ENCODE assay signal across 1 cellular context in the genomic region with DNA sequence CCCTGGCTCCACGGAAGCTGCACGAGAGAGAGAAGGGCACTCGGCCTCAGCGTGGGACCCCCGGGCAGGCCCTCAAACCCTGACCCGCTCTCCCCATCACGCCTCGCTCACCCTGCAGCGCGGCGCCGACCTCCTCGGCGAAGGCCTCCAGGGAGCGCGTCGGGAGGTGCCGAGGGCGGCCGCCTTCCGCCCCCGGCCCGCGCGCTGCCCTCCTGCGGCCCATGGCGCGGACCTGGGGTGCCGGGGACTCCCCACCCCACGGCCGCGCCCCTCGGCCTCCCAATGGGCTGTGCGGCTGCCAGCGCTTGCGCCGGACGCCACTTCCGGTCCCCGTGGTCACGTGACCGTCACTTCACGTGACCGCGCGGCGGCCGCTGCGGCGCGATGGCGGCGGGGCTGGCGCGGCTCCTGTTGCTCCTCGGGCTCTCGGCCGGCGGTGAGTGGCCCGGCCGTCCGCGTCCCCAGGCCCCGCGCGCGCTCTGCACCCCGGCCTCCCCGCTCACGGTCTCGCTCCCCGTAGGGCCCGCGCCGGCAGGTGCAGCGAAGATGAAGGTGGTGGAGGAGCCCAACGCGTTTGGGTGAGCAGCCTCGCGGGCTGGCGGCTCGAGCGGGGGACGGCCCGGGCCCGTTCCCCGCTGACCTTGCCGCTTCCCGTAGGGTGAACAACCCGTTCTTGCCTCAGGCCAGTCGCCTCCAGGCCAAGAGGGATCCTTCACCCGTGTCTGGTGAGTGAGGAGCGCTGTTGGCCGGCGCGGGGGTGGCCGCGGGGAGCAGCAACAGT.
A peak's percentile ranks its signal among the peaks of the same experiment; 100 is the strongest.
TF ChIP-seq lines count a peak whose summit lies in the region.

A gene (plus strand): TSS at position 350 of the 781 bp plus-strand sequence. CDS start 35 bp downstream, at position 385.
A gene (minus strand): TSS at position 297 of the 781 bp plus-strand sequence. CDS start 74 bp downstream, at position 223.

TF ChIP-seq in HepG2, 621 proteins besides CTCF, POLR2A, EP300 and RAD21 (continued from another document and continues in another):
- TF ChIP-seq, protein P1, sequence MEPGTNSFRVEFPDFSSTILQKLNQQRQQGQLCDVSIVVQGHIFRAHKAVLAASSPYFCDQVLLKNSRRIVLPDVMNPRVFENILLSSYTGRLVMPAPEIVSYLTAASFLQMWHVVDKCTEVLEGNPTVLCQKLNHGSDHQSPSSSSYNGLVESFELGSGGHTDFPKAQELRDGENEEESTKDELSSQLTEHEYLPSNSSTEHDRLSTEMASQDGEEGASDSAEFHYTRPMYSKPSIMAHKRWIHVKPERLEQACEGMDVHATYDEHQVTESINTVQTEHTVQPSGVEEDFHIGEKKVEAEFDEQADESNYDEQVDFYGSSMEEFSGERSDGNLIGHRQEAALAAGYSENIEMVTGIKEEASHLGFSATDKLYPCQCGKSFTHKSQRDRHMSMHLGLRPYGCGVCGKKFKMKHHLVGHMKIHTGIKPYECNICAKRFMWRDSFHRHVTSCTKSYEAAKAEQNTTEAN (CRISPR knock-in tag; conservative IDR thresholded peaks at IDR 0.05) = peak; percentile 58; the same call in 1 of the 2 replicates
- peak; percentile 93 for TF ChIP-seq THAP11 (CRISPR knock-in tag; IDR thresholded peaks at IDR 0.05)
- TF ChIP-seq CENPT (CRISPR knock-in tag; IDR thresholded peaks at IDR 0.05; ENCODE audit: low read depth) = no peak; the same call in 1 of the 2 replicates
- no peak for TF ChIP-seq LCORL (IDR thresholded peaks at IDR 0.05)
- TF ChIP-seq LCORL (CRISPR knock-in tag; IDR thresholded peaks at IDR 0.05) = no peak; the same call in 1 of the 2 replicates
- no peak for TF ChIP-seq ZNF672 (CRISPR knock-in tag; IDR thresholded peaks at IDR 0.05)
- TF ChIP-seq ZNF333 (CRISPR knock-in tag; IDR thresholded peaks at IDR 0.05; ENCODE audit: borderline replicate concordance) = no peak; the same call in 1 of the 2 replicates
- TF ChIP-seq, protein P2, sequence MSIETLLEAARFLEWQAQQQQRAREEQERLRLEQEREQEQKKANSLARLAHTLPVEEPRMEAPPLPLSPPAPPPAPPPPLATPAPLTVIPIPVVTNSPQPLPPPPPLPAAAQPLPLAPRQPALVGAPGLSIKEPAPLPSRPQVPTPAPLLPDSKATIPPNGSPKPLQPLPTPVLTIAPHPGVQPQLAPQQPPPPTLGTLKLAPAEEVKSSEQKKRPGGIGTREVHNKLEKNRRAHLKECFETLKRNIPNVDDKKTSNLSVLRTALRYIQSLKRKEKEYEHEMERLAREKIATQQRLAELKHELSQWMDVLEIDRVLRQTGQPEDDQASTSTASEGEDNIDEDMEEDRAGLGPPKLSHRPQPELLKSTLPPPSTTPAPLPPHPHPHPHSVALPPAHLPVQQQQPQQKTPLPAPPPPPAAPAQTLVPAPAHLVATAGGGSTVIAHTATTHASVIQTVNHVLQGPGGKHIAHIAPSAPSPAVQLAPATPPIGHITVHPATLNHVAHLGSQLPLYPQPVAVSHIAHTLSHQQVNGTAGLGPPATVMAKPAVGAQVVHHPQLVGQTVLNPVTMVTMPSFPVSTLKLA (IDR thresholded peaks at IDR 0.05) = 0 out of 2 replicates have a peak, but pooled peaks have one; percentile 16
- TF ChIP-seq ZFAT (CRISPR knock-in tag; conservative IDR thresholded peaks at IDR 0.05) = no peak; the same call in 1 of the 2 replicates
- peak; percentile 6; the same call in 1 of the 2 replicates for TF ChIP-seq HOXA5 (CRISPR knock-in tag; IDR thresholded peaks at IDR 0.05)
- TF ChIP-seq, protein P3, sequence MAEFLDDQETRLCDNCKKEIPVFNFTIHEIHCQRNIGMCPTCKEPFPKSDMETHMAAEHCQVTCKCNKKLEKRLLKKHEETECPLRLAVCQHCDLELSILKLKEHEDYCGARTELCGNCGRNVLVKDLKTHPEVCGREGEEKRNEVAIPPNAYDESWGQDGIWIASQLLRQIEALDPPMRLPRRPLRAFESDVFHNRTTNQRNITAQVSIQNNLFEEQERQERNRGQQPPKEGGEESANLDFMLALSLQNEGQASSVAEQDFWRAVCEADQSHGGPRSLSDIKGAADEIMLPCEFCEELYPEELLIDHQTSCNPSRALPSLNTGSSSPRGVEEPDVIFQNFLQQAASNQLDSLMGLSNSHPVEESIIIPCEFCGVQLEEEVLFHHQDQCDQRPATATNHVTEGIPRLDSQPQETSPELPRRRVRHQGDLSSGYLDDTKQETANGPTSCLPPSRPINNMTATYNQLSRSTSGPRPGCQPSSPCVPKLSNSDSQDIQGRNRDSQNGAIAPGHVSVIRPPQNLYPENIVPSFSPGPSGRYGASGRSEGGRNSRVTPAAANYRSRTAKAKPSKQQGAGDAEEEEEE (CRISPR knock-in tag; IDR thresholded peaks at IDR 0.05; ENCODE audit: borderline replicate concordance) = no peak
- no peak for TF ChIP-seq ZNF350 (CRISPR knock-in tag; IDR thresholded peaks at IDR 0.05; ENCODE audit: borderline replicate concordance, low read depth)
- peak; percentile 40; the same call in 1 of the 2 replicates for TF ChIP-seq FOXO1 (CRISPR knock-in tag; IDR thresholded peaks at IDR 0.05)
- no peak for TF ChIP-seq ZNF337 (CRISPR knock-in tag; IDR thresholded peaks at IDR 0.05; ENCODE audit: borderline replicate concordance, low read depth)
- no peak; the same call in 1 of the 2 replicates for TF ChIP-seq ZNF543 (CRISPR knock-in tag; IDR thresholded peaks at IDR 0.05)
- no peak for TF ChIP-seq TRIM24 (CRISPR knock-in tag; IDR thresholded peaks at IDR 0.05)
- TF ChIP-seq, protein P4, sequence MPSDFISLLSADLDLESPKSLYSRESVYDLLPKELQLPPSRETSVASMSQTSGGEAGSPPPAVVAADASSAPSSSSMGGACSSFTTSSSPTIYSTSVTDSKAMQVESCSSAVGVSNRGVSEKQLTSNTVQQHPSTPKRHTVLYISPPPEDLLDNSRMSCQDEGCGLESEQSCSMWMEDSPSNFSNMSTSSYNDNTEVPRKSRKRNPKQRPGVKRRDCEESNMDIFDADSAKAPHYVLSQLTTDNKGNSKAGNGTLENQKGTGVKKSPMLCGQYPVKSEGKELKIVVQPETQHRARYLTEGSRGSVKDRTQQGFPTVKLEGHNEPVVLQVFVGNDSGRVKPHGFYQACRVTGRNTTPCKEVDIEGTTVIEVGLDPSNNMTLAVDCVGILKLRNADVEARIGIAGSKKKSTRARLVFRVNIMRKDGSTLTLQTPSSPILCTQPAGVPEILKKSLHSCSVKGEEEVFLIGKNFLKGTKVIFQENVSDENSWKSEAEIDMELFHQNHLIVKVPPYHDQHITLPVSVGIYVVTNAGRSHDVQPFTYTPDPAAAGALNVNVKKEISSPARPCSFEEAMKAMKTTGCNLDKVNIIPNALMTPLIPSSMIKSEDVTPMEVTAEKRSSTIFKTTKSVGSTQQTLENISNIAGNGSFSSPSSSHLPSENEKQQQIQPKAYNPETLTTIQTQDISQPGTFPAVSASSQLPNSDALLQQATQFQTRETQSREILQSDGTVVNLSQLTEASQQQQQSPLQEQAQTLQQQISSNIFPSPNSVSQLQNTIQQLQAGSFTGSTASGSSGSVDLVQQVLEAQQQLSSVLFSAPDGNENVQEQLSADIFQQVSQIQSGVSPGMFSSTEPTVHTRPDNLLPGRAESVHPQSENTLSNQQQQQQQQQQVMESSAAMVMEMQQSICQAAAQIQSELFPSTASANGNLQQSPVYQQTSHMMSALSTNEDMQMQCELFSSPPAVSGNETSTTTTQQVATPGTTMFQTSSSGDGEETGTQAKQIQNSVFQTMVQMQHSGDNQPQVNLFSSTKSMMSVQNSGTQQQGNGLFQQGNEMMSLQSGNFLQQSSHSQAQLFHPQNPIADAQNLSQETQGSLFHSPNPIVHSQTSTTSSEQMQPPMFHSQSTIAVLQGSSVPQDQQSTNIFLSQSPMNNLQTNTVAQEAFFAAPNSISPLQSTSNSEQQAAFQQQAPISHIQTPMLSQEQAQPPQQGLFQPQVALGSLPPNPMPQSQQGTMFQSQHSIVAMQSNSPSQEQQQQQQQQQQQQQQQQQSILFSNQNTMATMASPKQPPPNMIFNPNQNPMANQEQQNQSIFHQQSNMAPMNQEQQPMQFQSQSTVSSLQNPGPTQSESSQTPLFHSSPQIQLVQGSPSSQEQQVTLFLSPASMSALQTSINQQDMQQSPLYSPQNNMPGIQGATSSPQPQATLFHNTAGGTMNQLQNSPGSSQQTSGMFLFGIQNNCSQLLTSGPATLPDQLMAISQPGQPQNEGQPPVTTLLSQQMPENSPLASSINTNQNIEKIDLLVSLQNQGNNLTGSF (CRISPR knock-in tag; IDR thresholded peaks at IDR 0.05) = peak; percentile 84; the same call in 1 of the 2 replicates
- TF ChIP-seq CCAR2 (optimal IDR thresholded peaks at IDR 0.05; ENCODE audit: low read depth, low read length) = no peak
- TF ChIP-seq, protein P5, sequence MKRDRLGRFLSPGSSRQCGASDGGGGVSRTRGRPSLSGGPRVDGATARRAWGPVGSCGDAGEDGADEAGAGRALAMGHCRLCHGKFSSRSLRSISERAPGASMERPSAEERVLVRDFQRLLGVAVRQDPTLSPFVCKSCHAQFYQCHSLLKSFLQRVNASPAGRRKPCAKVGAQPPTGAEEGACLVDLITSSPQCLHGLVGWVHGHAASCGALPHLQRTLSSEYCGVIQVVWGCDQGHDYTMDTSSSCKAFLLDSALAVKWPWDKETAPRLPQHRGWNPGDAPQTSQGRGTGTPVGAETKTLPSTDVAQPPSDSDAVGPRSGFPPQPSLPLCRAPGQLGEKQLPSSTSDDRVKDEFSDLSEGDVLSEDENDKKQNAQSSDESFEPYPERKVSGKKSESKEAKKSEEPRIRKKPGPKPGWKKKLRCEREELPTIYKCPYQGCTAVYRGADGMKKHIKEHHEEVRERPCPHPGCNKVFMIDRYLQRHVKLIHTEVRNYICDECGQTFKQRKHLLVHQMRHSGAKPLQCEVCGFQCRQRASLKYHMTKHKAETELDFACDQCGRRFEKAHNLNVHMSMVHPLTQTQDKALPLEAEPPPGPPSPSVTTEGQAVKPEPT (CRISPR knock-in tag; IDR thresholded peaks at IDR 0.05; ENCODE audit: low read depth) = no peak
- TF ChIP-seq, protein P6, sequence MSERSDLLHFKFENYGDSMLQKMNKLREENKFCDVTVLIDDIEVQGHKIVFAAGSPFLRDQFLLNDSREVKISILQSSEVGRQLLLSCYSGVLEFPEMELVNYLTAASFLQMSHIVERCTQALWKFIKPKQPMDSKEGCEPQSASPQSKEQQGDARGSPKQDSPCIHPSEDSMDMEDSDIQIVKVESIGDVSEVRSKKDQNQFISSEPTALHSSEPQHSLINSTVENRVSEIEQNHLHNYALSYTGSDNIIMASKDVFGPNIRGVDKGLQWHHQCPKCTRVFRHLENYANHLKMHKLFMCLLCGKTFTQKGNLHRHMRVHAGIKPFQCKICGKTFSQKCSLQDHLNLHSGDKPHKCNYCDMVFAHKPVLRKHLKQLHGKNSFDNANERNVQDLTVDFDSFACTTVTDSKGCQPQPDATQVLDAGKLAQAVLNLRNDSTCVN (CRISPR knock-in tag; IDR thresholded peaks at IDR 0.05; ENCODE audit: borderline replicate concordance) = no peak
- no peak for TF ChIP-seq ZNF674 (CRISPR knock-in tag; IDR thresholded peaks at IDR 0.05; ENCODE audit: low read depth)
- no peak for TF ChIP-seq ZNF782 (CRISPR knock-in tag; IDR thresholded peaks at IDR 0.05; ENCODE audit: borderline replicate concordance)
- TF ChIP-seq, protein P7, sequence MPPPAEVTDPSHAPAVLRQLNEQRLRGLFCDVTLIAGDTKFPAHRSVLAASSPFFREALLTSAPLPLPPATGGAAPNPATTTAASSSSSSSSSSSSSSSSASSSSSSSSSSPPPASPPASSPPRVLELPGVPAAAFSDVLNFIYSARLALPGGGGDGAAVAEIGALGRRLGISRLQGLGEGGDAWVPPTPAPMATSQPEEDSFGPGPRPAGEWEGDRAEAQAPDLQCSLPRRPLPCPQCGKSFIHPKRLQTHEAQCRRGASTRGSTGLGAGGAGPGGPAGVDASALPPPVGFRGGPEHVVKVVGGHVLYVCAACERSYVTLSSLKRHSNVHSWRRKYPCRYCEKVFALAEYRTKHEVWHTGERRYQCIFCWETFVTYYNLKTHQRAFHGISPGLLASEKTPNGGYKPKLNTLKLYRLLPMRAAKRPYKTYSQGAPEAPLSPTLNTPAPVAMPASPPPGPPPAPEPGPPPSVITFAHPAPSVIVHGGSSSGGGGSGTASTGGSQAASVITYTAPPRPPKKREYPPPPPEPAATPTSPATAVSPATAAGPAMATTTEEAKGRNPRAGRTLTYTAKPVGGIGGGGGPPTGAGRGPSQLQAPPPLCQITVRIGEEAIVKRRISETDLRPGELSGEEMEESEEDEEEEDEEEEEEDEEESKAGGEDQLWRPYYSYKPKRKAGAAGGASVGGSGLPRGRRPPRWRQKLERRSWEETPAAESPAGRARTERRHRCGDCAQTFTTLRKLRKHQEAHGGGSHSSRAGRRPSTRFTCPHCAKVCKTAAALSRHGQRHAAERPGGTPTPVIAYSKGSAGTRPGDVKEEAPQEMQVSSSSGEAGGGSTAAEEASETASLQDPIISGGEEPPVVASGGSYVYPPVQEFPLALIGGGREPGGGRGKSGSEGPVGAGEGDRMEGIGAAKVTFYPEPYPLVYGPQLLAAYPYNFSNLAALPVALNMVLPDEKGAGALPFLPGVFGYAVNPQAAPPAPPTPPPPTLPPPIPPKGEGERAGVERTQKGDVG (CRISPR knock-in tag; IDR thresholded peaks at IDR 0.05; ENCODE audit: borderline replicate concordance) = no peak
- TF ChIP-seq, protein P8, sequence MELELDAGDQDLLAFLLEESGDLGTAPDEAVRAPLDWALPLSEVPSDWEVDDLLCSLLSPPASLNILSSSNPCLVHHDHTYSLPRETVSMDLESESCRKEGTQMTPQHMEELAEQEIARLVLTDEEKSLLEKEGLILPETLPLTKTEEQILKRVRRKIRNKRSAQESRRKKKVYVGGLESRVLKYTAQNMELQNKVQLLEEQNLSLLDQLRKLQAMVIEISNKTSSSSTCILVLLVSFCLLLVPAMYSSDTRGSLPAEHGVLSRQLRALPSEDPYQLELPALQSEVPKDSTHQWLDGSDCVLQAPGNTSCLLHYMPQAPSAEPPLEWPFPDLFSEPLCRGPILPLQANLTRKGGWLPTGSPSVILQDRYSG (CRISPR knock-in tag; IDR thresholded peaks at IDR 0.05) = no peak
- no peak for TF ChIP-seq ZNF713 (CRISPR knock-in tag; IDR thresholded peaks at IDR 0.05)
- TF ChIP-seq, protein P9, sequence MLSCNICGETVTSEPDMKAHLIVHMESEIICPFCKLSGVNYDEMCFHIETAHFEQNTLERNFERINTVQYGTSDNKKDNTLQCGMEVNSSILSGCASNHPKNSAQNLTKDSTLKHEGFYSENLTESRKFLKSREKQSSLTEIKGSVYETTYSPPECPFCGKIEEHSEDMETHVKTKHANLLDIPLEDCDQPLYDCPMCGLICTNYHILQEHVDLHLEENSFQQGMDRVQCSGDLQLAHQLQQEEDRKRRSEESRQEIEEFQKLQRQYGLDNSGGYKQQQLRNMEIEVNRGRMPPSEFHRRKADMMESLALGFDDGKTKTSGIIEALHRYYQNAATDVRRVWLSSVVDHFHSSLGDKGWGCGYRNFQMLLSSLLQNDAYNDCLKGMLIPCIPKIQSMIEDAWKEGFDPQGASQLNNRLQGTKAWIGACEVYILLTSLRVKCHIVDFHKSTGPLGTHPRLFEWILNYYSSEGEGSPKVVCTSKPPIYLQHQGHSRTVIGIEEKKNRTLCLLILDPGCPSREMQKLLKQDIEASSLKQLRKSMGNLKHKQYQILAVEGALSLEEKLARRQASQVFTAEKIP (CRISPR knock-in tag; IDR thresholded peaks at IDR 0.05; ENCODE audit: borderline replicate concordance) = no peak
- TF ChIP-seq ZNF775 (CRISPR knock-in tag; IDR thresholded peaks at IDR 0.05; ENCODE audit: borderline replicate concordance) = no peak
- TF ChIP-seq POGZ (CRISPR knock-in tag; IDR thresholded peaks at IDR 0.05) = no peak
- no peak for TF ChIP-seq HNRNPUL1 (IDR thresholded peaks at IDR 0.05; ENCODE audit: low read depth, low read length)
- TF ChIP-seq ZNF274 (CRISPR knock-in tag; IDR thresholded peaks at IDR 0.05) = no peak
- peak; percentile 80; the same call in 1 of the 2 replicates for TF ChIP-seq HES4 (CRISPR knock-in tag; IDR thresholded peaks at IDR 0.05; ENCODE audit: borderline replicate concordance)
- TF ChIP-seq PHB2 (IDR thresholded peaks at IDR 0.05; ENCODE audit: partially characterized antibody) = no peak
- no peak for TF ChIP-seq ZNF225 (CRISPR knock-in tag; IDR thresholded peaks at IDR 0.05)
- TF ChIP-seq ZNF44 (CRISPR knock-in tag; IDR thresholded peaks at IDR 0.05) = no peak
- no peak for TF ChIP-seq ZFP37 (CRISPR knock-in tag; IDR thresholded peaks at IDR 0.05; ENCODE audit: borderline replicate concordance)
